In genomic region chr11:119371778-119372182, GRCh38 we compare ENCODE assay signal across 1 cellular context.
TF ChIP-seq lines count a peak whose summit lies in the region.

No MANE protein-coding gene starts in this region.

TF ChIP-seq in HepG2, 621 proteins besides CTCF, POLR2A, EP300 and RAD21:
- TF ChIP-seq KDM2A (CRISPR knock-in tag; IDR thresholded peaks at IDR 0.05; ENCODE audit: borderline replicate concordance, low read depth), result no peak
- peak; percentile 73 for TF ChIP-seq ZBTB33 (CRISPR knock-in tag; IDR thresholded peaks at IDR 0.05)
